In the genomic region with DNA sequence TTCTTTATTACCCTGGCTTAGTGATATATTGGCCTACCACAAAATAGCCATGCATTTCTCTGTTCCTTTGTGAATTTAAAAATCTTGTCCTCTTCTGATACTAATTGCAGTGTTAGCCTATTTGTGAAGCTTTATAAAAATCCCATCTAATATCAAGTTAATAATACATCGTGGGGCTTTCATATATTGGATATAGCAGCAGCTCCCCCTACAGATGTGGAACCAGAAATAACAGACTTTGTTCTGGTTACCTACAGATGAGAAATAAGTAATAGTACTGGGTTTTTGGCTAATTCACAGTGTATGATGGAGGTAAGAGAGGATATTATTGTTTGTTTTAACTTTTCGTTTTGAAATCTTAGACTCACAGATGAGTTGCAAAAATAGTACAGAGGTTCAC, we compare ENCODE assay signal across 15 cellular contexts.
A peak's percentile ranks its signal among the peaks of the same experiment; 100 is the strongest.
DNase-seq lines count a peak whose midpoint lies in the region; ATAC-seq and TF ChIP-seq lines count a peak whose summit lies in the region.
"Had no signal": no experiment of that assay in that cellular context is flagged by ENCODE, and none has a peak within 500 bp of the region (broad histone marks: within the 10 kb centered on the region; RNA-seq: fewer than 3 reads in every experiment).

No MANE protein-coding gene starts in this region.

- ATAC-seq in SK-N-SH treated with all-trans-retinoic acid at 6 μM for 48 hours (no peak), upper lobe of left lung (ENCODE audit: low FRiP score in 2 of 2) (no peak)
- ATAC-seq: gastroesophageal sphincter, left lobe of liver had no signal

- H3K4me2 ChIP-seq in SK-N-SH (no peak overlapping the region), OCI-LY1 (ENCODE audit: low read length) (no peak overlapping the region), smooth muscle cell (no peak overlapping the region)

- H4K20me1 ChIP-seq in SK-N-SH (ENCODE audit: insufficient read depth) (no peaks in the 10 kb centered on the region), OCI-LY1 (ENCODE audit: insufficient read depth, low read length) (no peaks in the 10 kb centered on the region), smooth muscle cell (ENCODE audit: low read depth) (no peaks in the 10 kb centered on the region)

- no peaks in the 10 kb centered on the region for H3K4me1 ChIP-seq in SK-N-SH (ENCODE audit: control insufficient read depth in 1 of 2, insufficient read depth in 2 of 2, low read depth in 1 of 2, low read length in 1 of 2)
- no peaks in the 10 kb centered on the region for H3K4me1 ChIP-seq in OCI-LY1 (ENCODE audit: insufficient read depth, low read length, severe bottlenecking)
- no peaks in the 10 kb centered on the region for H3K4me1 ChIP-seq in smooth muscle cell (ENCODE audit: low read depth)
- no peaks in the 10 kb centered on the region for H3K4me1 ChIP-seq in upper lobe of left lung
- H3K4me1 ChIP-seq: gastroesophageal sphincter had no signal

- H3K4me3 ChIP-seq in SK-N-SH (ENCODE audit: low read depth in 2 of 2, low read length in 1 of 2): no peak overlapping the region
- no peak overlapping the region for H3K4me3 ChIP-seq in OCI-LY1 (ENCODE audit: low read depth, low read length, poor library complexity, severe bottlenecking)
- H3K4me3 ChIP-seq in epithelial cell of esophagus (ENCODE audit: low read length): no peak overlapping the region
- no peak overlapping the region for H3K4me3 ChIP-seq in smooth muscle cell
- no peak overlapping the region for H3K4me3 ChIP-seq in upper lobe of left lung
- H3K4me3 ChIP-seq: coronary artery, gastroesophageal sphincter had no signal

- H3K27me3 ChIP-seq in SK-N-SH (ENCODE audit: insufficient read depth) (no peaks in the 10 kb centered on the region), OCI-LY1 (ENCODE audit: insufficient read depth, low read length) (no peaks in the 10 kb centered on the region), smooth muscle cell (ENCODE audit: low read depth) (no peaks in the 10 kb centered on the region), upper lobe of left lung (no peaks in the 10 kb centered on the region)
- H3K27me3 ChIP-seq: gastroesophageal sphincter, neutrophil had no signal

- H3K36me3 ChIP-seq in SK-N-SH (replicated peaks in 1 of 2; ENCODE audit: control insufficient read depth in 1 of 2, insufficient read depth in 2 of 2, low read length in 1 of 2): no peaks in the 10 kb centered on the region
- H3K36me3 ChIP-seq in OCI-LY1 (ENCODE audit: insufficient read depth, low read length): no peaks in the 10 kb centered on the region
- no peaks in the 10 kb centered on the region for H3K36me3 ChIP-seq in smooth muscle cell (ENCODE audit: low read depth)
- H3K36me3 ChIP-seq in upper lobe of left lung: no peaks in the 10 kb centered on the region
- H3K36me3 ChIP-seq: gastroesophageal sphincter, neutrophil had no signal

- no peak overlapping the region for H3K9ac ChIP-seq in SK-N-SH
- no peak overlapping the region for H3K9ac ChIP-seq in OCI-LY1 (ENCODE audit: low read length)
- H3K9ac ChIP-seq in smooth muscle cell (ENCODE audit: low read depth): no peak overlapping the region

- H3K79me2 ChIP-seq in SK-N-SH (ENCODE audit: insufficient read depth): no peaks in the 10 kb centered on the region; the same call in 1 of the 2 replicates
- H3K79me2 ChIP-seq in OCI-LY1 (ENCODE audit: insufficient read depth, low read length): no peaks in the 10 kb centered on the region
- H3K79me2 ChIP-seq in smooth muscle cell (ENCODE audit: low read depth): no peaks in the 10 kb centered on the region

- no peak for TF ChIP-seq EP300 in SK-N-SH (IDR thresholded peaks at IDR 0.05; ENCODE audit: borderline replicate concordance in 1 of 2, low read depth in 1 of 2, low read length in 1 of 2)
- no peak for TF ChIP-seq EP300 in upper lobe of left lung (IDR thresholded peaks at IDR 0.05)

- CTCF ChIA-PET in SK-N-SH (lab: Yijun Ruan, JAX): interaction anchor here (0.5 to 0.7 kb wide), 3 partner anchors 13 to 377 kb away, joined by 3 read pairs; no protein-coding TSS in a partner anchor

- TF ChIP-seq CTCF in SK-N-SH (IDR thresholded peaks at IDR 0.05): peak; percentile 32; the same call in 1 of the 2 replicates
- TF ChIP-seq CTCF in OCI-LY1 (IDR thresholded peaks at IDR 0.05; ENCODE audit: low read length): peak; percentile 27; the same call in 1 of the 2 replicates
- peak; percentile 55 for TF ChIP-seq CTCF in epithelial cell of esophagus (IDR thresholded peaks at IDR 0.05; ENCODE audit: insufficient read depth, low read depth, low read length, missing control alignments)
- TF ChIP-seq CTCF in smooth muscle cell (IDR thresholded peaks at IDR 0.05; ENCODE audit: borderline replicate concordance, insufficient read depth, poor library complexity, severe bottlenecking): peak; percentile 20
- peak in 1 of 6 experiments; percentile 10 for TF ChIP-seq CTCF in upper lobe of left lung (IDR thresholded peaks at IDR 0.05)

- no peak for DNase-seq in SK-N-SH
- peak; percentile 40 for DNase-seq in epithelial cell of esophagus (ENCODE audit: low read depth)
- no peak for DNase-seq in smooth muscle cell (lab: John Stamatoyannopoulos, UW; ENCODE audit: unreplicated experiment)
- DNase-seq in epidermal melanocyte (ENCODE audit: insufficient read length, low spot score): no peak
- no peak for DNase-seq in upper lobe of left lung
- DNase-seq in GF-D8 (lab: John Stamatoyannopoulos, UW): no peak
- DNase-seq: activated gamma-delta T cell treated with Interleukin-2 at 50 U/mL for 16 hours, NCI-H1436 treated with DMSO at 0.1 percent for 48 hours had no signal

- H3K9me2 ChIP-seq in SK-N-SH: no peaks in the 10 kb centered on the region
- H3K9me2 ChIP-seq in OCI-LY1 (ENCODE audit: low read depth, low read length): no peaks in the 10 kb centered on the region

- H3F3A ChIP-seq in SK-N-SH (replicated peaks; ENCODE audit: insufficient read depth) (no peaks in the 10 kb centered on the region), OCI-LY1 (ENCODE audit: insufficient read depth, low read length) (no peaks in the 10 kb centered on the region), smooth muscle cell (ENCODE audit: low read depth) (no peaks in the 10 kb centered on the region)

- peak; percentile 55 for TF ChIP-seq RAD21 in SK-N-SH (IDR thresholded peaks at IDR 0.05; ENCODE audit: low read length)

- no peak overlapping the region for H2AFZ ChIP-seq in SK-N-SH (ENCODE audit: low read depth)
- no peak overlapping the region for H2AFZ ChIP-seq in OCI-LY1 (ENCODE audit: low read length)
- H2AFZ ChIP-seq in smooth muscle cell (ENCODE audit: low read depth): no peak overlapping the region

- H3K27ac ChIP-seq in SK-N-SH (ENCODE audit: low read depth in 2 of 2, low read length in 1 of 2) (no peak overlapping the region), OCI-LY1 (ENCODE audit: low read depth, low read length, poor library complexity, severe bottlenecking) (no peak overlapping the region), smooth muscle cell (ENCODE audit: low read depth) (no peak overlapping the region), upper lobe of left lung (no peak overlapping the region)
- H3K27ac ChIP-seq: coronary artery, gastroesophageal sphincter, HL-60, neutrophil had no signal

- no peaks in the 10 kb centered on the region for H3K9me3 ChIP-seq in SK-N-SH
- no peaks in the 10 kb centered on the region for H3K9me3 ChIP-seq in OCI-LY1 (ENCODE audit: low read length)
- no peaks in the 10 kb centered on the region for H3K9me3 ChIP-seq in smooth muscle cell (replicated peaks; ENCODE audit: low read depth)
- no peaks in the 10 kb centered on the region for H3K9me3 ChIP-seq in upper lobe of left lung
- H3K9me3 ChIP-seq: gastroesophageal sphincter, neutrophil had no signal

- POLR2A ChIA-PET in SK-N-SH (lab: Yijun Ruan, JAX): no interaction called here

- WGBS in SK-N-SH (ENCODE audit: low lambda C conversion rate): 14% methylated on average over 2 of the region's 2 CpGs
- 4% methylated on average over 2 of the region's 2 CpGs for WGBS in smooth muscle cell (ENCODE audit: low lambda C conversion rate)
- WGBS in upper lobe of left lung, 2 donors: 2 to 17% methylated on average over 2 of the region's 2 CpGs

- no peak for TF ChIP-seq POLR2A in upper lobe of left lung (IDR thresholded peaks at IDR 0.05)

TF ChIP-seq in SK-N-SH, 30 proteins besides CTCF, POLR2A, EP300 and RAD21 (continues in another document):
- TF ChIP-seq FOSL2 (IDR thresholded peaks at IDR 0.05; ENCODE audit: borderline replicate concordance, low read depth) (no peak), RFX5 (IDR thresholded peaks at IDR 0.05; ENCODE audit: low read length) (no peak), GABPA (IDR thresholded peaks at IDR 0.05; ENCODE audit: low read depth) (no peak), ELF1 (IDR thresholded peaks at IDR 0.05) (no peak), NFIC (IDR thresholded peaks at IDR 0.05; ENCODE audit: borderline replicate concordance) (no peak), RCOR1 (IDR thresholded peaks at IDR 0.05; ENCODE audit: low read length) (no peak), MXI1 (IDR thresholded peaks at IDR 0.05; ENCODE audit: low read depth, low read length) (no peak)
- TF ChIP-seq, protein P1, sequence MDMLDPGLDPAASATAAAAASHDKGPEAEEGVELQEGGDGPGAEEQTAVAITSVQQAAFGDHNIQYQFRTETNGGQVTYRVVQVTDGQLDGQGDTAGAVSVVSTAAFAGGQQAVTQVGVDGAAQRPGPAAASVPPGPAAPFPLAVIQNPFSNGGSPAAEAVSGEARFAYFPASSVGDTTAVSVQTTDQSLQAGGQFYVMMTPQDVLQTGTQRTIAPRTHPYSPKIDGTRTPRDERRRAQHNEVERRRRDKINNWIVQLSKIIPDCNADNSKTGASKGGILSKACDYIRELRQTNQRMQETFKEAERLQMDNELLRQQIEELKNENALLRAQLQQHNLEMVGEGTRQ (IDR thresholded peaks at IDR 0.05; ENCODE audit: borderline replicate concordance, low read depth, low read length): no peak

TF ChIP-seq in SK-N-SH treated with all-trans-retinoic acid at 6 μM for 48 hours, 23 proteins besides CTCF, POLR2A, EP300 and RAD21 (continues in another document):
- no peak for TF ChIP-seq ZNF8 (CRISPR knock-in tag; IDR thresholded peaks at IDR 0.05)
- TF ChIP-seq BACH2 (CRISPR knock-in tag; IDR thresholded peaks at IDR 0.05; ENCODE audit: borderline replicate concordance): no peak
- no peak for TF ChIP-seq ZC3H10 (CRISPR knock-in tag; IDR thresholded peaks at IDR 0.05)
- TF ChIP-seq CSDC2 (CRISPR knock-in tag; IDR thresholded peaks at IDR 0.05): no peak
- TF ChIP-seq, protein P2, sequence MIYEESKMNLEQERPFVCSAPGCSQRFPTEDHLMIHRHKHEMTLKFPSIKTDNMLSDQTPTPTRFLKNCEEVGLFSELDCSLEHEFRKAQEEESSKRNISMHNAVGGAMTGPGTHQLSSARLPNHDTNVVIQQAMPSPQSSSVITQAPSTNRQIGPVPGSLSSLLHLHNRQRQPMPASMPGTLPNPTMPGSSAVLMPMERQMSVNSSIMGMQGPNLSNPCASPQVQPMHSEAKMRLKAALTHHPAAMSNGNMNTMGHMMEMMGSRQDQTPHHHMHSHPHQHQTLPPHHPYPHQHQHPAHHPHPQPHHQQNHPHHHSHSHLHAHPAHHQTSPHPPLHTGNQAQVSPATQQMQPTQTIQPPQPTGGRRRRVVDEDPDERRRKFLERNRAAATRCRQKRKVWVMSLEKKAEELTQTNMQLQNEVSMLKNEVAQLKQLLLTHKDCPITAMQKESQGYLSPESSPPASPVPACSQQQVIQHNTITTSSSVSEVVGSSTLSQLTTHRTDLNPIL (CRISPR knock-in tag; IDR thresholded peaks at IDR 0.05; ENCODE audit: low read depth): no peak
- no peak for TF ChIP-seq SNAI2 (CRISPR knock-in tag; IDR thresholded peaks at IDR 0.05)
- no peak for TF ChIP-seq ZFP30 (CRISPR knock-in tag; IDR thresholded peaks at IDR 0.05)
- no peak for TF ChIP-seq TOX (CRISPR knock-in tag; IDR thresholded peaks at IDR 0.05; ENCODE audit: borderline replicate concordance)
